ENCODE assay signal across 8 cellular contexts in the genomic region with DNA sequence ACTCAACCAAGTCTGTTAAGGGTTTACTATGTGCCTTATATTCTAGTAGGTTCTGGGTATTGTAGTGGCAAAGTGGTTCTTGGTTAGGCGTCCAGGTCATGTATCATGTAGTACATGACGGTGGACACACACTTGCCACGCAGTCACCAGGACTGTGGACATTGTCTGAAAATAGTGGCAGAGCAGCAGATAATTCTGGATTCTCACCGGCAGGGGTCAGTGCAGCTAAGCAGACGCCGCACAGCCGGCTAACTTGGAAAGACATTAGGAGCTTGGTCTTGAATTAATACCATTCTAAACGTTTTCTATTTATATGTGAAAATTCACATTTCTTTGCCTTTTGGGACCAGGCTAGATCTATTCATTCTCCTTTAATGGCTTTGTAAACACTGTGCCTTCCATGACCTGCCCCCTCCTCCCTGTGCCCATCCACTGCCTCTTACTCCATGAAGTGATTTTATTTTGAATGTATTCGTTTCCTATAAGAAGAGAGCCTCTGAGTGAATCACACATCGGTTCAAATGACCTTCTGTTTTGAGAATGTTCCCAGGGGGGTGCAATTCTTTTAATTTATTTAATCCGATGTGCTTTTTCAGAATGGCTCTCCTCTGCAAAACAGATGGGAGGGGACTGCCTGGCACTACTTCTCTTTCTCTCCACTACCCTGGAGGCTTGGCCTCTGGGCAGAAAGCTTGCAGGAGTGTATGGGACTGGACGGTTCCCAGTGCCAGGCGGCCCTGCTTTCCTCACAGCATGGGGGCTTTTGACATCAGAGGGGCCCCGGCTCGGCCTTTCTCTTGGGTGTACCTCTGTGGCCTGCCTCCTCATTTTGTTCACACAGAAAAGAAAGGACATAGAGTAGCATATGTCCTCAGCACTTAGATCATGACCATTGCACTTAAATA.
DNase-seq lines count a peak whose midpoint lies in the region; ATAC-seq, FAIRE-seq and TF ChIP-seq lines count a peak whose summit lies in the region.

No MANE protein-coding gene starts in this region.

- TF ChIP-seq RAD21 in A549 (conservative IDR thresholded peaks at IDR 0.05 in 1 of 2, IDR thresholded peaks at IDR 0.05 in 1 of 2) = peak; percentile 41 to 60; a peak in 4 of 5 replicates

- H3K4me3 ChIP-seq in A549 = no peak overlapping the region
- no peak overlapping the region for H3K4me3 ChIP-seq in retinal pigment epithelial cell (ENCODE audit: low read length)

- no peak overlapping the region for H3K4me3 Mint-ChIP-seq in activated naive CD8-positive, alpha-beta T cell treated with anti-CD3 and anti-CD28 coated beads for 36 hours

- no peaks in the 10 kb centered on the region for H3K36me3 Mint-ChIP-seq in activated naive CD8-positive, alpha-beta T cell treated with anti-CD3 and anti-CD28 coated beads for 36 hours

- TF ChIP-seq POLR2A in A549 (IDR thresholded peaks at IDR 0.05; ENCODE audit: low read length) = no peak

- FAIRE-seq in A549 (lab: Jason Lieb, UNC) = no peak

- POLR2A ChIA-PET in A549 (lab: Yijun Ruan, JAX) = no interaction called here

- H3K4me1 Mint-ChIP-seq in activated naive CD8-positive, alpha-beta T cell treated with anti-CD3 and anti-CD28 coated beads for 36 hours = no peaks in the 10 kb centered on the region

- H3K27me3 Mint-ChIP-seq in activated naive CD8-positive, alpha-beta T cell treated with anti-CD3 and anti-CD28 coated beads for 36 hours = peaks cover 10% of the 10 kb centered on the region

- H3K27ac Mint-ChIP-seq in activated naive CD8-positive, alpha-beta T cell treated with anti-CD3 and anti-CD28 coated beads for 36 hours = no peak overlapping the region

- no peaks in the 10 kb centered on the region for H3K9me3 ChIP-seq in A549

- no peak overlapping the region for H3K27ac ChIP-seq in A549

- WGBS in A549 (ENCODE audit: missing lambda C conversion rate) = 2% methylated on average over 15 of the region's 15 CpGs

- DNase-seq in A549 (ENCODE audit: low read depth in 1 of 2, low spot score in 1 of 2) (peak; percentile 13 to 33), GF-D8 (lab: John Stamatoyannopoulos, UW) (peak; percentile 51), NCI-H2107 treated with DMSO at 0.1 percent for 48 hours (lab: John Stamatoyannopoulos, UW; ENCODE audit: unreplicated experiment) (peak; percentile 0), left cardiac atrium (peak; percentile 59), retinal pigment epithelial cell (ENCODE audit: low read depth) (no peak), HuH-7.5 (ENCODE audit: low spot score) (no peak)
- peak; percentile 32 for DNase-seq in activated naive CD8-positive, alpha-beta T cell treated with anti-CD3 and anti-CD28 coated beads for 36 hours

- ATAC-seq in A549 (peak; percentile 19 to 82; a peak in 3 of 6 replicates), HG02870 (IDR thresholded peaks at IDR 0.05; ENCODE audit: unreplicated experiment) (peak; percentile 81), left cardiac atrium (peak; percentile 78 to 88)

- H3K4me1 ChIP-seq in A549 = no peaks in the 10 kb centered on the region

- no peak for TF ChIP-seq EP300 in A549 (IDR thresholded peaks at IDR 0.05)

- peaks cover 3% of the 10 kb centered on the region for H3K9me3 Mint-ChIP-seq in activated naive CD8-positive, alpha-beta T cell treated with anti-CD3 and anti-CD28 coated beads for 36 hours

- intact Hi-C loops in left cardiac atrium (cut with DNase I) = loop anchor here in 1 of 2 donors (10.0 kb wide), 1 partner anchor 276 kb away; no protein-coding TSS in a partner anchor

- no peak overlapping the region for H3K4me2 ChIP-seq in A549

- TF ChIP-seq CTCF in A549 (IDR thresholded peaks at IDR 0.05) (peak; percentile 51), retinal pigment epithelial cell (conservative IDR thresholded peaks at IDR 0.05; ENCODE audit: low read depth, low read length) (peak; percentile 85)

- CTCF ChIA-PET in A549 (lab: Yijun Ruan, JAX) = interaction anchor here (0.7 to 2.0 kb wide), 7 partner anchors 10 to 1197 kb away, joined by 3 to 5 read pairs (median 3); no protein-coding TSS in a partner anchor

TF ChIP-seq in A549, 52 proteins besides CTCF, POLR2A, EP300 and RAD21:
- TF ChIP-seq CBX8 (IDR thresholded peaks at IDR 0.05) = no peak
- TF ChIP-seq RCOR1 (IDR thresholded peaks at IDR 0.05; ENCODE audit: low read depth, low read length) = no peak
- peak; percentile 32; the same call in 2 of the 3 replicates for TF ChIP-seq SMC3 (IDR thresholded peaks at IDR 0.05)
- TF ChIP-seq, protein P1, sequence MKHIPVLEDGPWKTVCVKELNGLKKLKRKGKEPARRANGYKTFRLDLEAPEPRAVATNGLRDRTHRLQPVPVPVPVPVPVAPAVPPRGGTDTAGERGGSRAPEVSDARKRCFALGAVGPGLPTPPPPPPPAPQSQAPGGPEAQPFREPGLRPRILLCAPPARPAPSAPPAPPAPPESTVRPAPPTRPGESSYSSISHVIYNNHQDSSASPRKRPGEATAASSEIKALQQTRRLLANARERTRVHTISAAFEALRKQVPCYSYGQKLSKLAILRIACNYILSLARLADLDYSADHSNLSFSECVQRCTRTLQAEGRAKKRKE (CRISPR knock-in tag; IDR thresholded peaks at IDR 0.05; ENCODE audit: low read depth) = no peak
- TF ChIP-seq, protein P2, sequence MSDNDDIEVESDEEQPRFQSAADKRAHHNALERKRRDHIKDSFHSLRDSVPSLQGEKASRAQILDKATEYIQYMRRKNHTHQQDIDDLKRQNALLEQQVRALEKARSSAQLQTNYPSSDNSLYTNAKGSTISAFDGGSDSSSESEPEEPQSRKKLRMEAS (IDR thresholded peaks at IDR 0.05) = no peak

Comparison
In these comparisons a context has a peak if more than half of its experiments do, and no peak if none do; other contexts are left out.
1. DNase-seq: peak in A549 (2 of 2), GF-D8 (single experiment), NCI-H2107 treated with DMSO at 0.1 percent for 48 hours (single experiment), activated naive CD8-positive, alpha-beta T cell treated with anti-CD3 and anti-CD28 coated beads for 36 hours (single experiment) and left cardiac atrium (single experiment); none in retinal pigment epithelial cell (single experiment) and HuH-7.5 (single experiment).
2. Peak in every context shown above with its lines, with median percentiles within 50 percentile points of each other: ATAC-seq.